ENCODE assay signal across 1 cellular context in the genomic region with DNA sequence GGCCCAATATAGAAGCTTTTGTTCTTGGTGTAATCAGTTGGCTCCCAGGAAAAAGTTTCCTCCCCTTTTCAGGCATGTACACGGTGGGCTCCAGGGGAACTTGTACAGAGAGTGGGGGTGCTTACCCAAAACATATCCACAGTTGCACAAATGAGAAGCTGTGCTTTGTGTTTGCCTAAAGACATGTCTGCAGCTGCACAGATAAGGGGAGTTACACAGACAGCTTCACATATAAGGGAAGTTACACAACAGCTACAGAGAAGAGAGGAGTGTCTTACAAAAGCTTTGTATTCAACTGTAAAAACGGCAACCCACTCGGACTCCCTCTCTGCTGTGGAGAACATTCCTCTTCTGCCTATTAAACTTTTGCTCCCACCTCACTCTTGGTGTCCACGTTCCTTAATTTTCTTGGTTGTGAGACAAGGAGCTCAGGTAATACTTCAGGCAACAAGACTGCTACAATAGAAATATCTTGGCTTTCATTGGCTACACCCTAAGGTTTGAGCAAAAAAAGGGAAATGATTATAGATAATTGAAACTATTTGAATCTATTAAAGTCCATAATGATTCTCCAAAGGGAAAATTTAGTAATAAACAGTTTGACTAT.
TF ChIP-seq lines count a peak whose summit lies in the region.

No MANE protein-coding gene starts in this region.

TF ChIP-seq in HepG2, 621 proteins besides CTCF, POLR2A, EP300 and RAD21 (continued from another document and continues in another):
- TF ChIP-seq TAF1 (CRISPR knock-in tag; IDR thresholded peaks at IDR 0.05) (no peak), FOSL2 (CRISPR knock-in tag; IDR thresholded peaks at IDR 0.05) (peak; percentile 28), POGZ (CRISPR knock-in tag; IDR thresholded peaks at IDR 0.05) (no peak), ZNF44 (CRISPR knock-in tag; IDR thresholded peaks at IDR 0.05) (no peak), CENPT (CRISPR knock-in tag; IDR thresholded peaks at IDR 0.05; ENCODE audit: low read depth) (no peak), KLF12 (CRISPR knock-in tag; IDR thresholded peaks at IDR 0.05; ENCODE audit: borderline replicate concordance) (no peak), ZNF205 (CRISPR knock-in tag; IDR thresholded peaks at IDR 0.05) (0 out of 2 replicates have a peak, but pooled peaks have one; percentile 28), NFYB (CRISPR knock-in tag; IDR thresholded peaks at IDR 0.05) (no peak), ZNF343 (CRISPR knock-in tag; IDR thresholded peaks at IDR 0.05) (no peak), SRF (IDR thresholded peaks at IDR 0.05; ENCODE audit: low read depth, low read length) (0 out of 2 replicates have a peak, but pooled peaks have one; percentile 52), ZNF274 (CRISPR knock-in tag; IDR thresholded peaks at IDR 0.05) (no peak), CHCHD3 (CRISPR knock-in tag; IDR thresholded peaks at IDR 0.05) (no peak), FOXA1 (IDR thresholded peaks at IDR 0.05) (no peak), FOXA1 (CRISPR knock-in tag; IDR thresholded peaks at IDR 0.05) (0 out of 2 replicates have a peak, but pooled peaks have one; percentile 40), NFYC (CRISPR knock-in tag; IDR thresholded peaks at IDR 0.05) (no peak), PHB2 (IDR thresholded peaks at IDR 0.05; ENCODE audit: partially characterized antibody) (no peak), ZNF225 (CRISPR knock-in tag; IDR thresholded peaks at IDR 0.05) (no peak), ZNF367 (CRISPR knock-in tag; IDR thresholded peaks at IDR 0.05; ENCODE audit: borderline replicate concordance) (no peak), SOX13 (IDR thresholded peaks at IDR 0.05) (no peak), SOX13 (CRISPR knock-in tag; conservative IDR thresholded peaks at IDR 0.05 in 1 of 2, IDR thresholded peaks at IDR 0.05 in 1 of 2) (peak in 1 of 2 experiments; percentile 53; a peak in 1 of 4 replicates)
- TF ChIP-seq, protein P1, sequence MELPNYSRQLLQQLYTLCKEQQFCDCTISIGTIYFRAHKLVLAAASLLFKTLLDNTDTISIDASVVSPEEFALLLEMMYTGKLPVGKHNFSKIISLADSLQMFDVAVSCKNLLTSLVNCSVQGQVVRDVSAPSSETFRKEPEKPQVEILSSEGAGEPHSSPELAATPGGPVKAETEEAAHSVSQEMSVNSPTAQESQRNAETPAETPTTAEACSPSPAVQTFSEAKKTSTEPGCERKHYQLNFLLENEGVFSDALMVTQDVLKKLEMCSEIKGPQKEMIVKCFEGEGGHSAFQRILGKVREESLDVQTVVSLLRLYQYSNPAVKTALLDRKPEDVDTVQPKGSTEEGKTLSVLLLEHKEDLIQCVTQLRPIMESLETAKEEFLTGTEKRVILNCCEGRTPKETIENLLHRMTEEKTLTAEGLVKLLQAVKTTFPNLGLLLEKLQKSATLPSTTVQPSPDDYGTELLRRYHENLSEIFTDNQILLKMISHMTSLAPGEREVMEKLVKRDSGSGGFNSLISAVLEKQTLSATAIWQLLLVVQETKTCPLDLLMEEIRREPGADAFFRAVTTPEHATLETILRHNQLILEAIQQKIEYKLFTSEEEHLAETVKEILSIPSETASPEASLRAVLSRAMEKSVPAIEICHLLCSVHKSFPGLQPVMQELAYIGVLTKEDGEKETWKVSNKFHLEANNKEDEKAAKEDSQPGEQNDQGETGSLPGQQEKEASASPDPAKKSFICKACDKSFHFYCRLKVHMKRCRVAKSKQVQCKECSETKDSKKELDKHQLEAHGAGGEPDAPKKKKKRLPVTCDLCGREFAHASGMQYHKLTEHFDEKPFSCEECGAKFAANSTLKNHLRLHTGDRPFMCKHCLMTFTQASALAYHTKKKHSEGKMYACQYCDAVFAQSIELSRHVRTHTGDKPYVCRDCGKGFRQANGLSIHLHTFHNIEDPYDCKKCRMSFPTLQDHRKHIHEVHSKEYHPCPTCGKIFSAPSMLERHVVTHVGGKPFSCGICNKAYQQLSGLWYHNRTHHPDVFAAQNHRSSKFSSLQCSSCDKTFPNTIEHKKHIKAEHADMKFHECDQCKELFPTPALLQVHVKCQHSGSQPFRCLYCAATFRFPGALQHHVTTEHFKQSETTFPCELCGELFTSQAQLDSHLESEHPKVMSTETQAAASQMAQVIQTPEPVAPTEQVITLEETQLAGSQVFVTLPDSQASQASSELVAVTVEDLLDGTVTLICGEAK (IDR thresholded peaks at IDR 0.05): no peak
- TF ChIP-seq, protein P1 (CRISPR knock-in tag; IDR thresholded peaks at IDR 0.05): no peak
- TF ChIP-seq, protein P2, sequence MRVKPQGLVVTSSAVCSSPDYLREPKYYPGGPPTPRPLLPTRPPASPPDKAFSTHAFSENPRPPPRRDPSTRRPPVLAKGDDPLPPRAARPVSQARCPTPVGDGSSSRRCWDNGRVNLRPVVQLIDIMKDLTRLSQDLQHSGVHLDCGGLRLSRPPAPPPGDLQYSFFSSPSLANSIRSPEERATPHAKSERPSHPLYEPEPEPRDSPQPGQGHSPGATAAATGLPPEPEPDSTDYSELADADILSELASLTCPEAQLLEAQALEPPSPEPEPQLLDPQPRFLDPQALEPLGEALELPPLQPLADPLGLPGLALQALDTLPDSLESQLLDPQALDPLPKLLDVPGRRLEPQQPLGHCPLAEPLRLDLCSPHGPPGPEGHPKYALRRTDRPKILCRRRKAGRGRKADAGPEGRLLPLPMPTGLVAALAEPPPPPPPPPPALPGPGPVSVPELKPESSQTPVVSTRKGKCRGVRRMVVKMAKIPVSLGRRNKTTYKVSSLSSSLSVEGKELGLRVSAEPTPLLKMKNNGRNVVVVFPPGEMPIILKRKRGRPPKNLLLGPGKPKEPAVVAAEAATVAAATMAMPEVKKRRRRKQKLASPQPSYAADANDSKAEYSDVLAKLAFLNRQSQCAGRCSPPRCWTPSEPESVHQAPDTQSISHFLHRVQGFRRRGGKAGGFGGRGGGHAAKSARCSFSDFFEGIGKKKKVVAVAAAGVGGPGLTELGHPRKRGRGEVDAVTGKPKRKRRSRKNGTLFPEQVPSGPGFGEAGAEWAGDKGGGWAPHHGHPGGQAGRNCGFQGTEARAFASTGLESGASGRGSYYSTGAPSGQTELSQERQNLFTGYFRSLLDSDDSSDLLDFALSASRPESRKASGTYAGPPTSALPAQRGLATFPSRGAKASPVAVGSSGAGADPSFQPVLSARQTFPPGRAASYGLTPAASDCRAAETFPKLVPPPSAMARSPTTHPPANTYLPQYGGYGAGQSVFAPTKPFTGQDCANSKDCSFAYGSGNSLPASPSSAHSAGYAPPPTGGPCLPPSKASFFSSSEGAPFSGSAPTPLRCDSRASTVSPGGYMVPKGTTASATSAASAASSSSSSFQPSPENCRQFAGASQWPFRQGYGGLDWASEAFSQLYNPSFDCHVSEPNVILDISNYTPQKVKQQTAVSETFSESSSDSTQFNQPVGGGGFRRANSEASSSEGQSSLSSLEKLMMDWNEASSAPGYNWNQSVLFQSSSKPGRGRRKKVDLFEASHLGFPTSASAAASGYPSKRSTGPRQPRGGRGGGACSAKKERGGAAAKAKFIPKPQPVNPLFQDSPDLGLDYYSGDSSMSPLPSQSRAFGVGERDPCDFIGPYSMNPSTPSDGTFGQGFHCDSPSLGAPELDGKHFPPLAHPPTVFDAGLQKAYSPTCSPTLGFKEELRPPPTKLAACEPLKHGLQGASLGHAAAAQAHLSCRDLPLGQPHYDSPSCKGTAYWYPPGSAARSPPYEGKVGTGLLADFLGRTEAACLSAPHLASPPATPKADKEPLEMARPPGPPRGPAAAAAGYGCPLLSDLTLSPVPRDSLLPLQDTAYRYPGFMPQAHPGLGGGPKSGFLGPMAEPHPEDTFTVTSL (CRISPR knock-in tag; IDR thresholded peaks at IDR 0.05; ENCODE audit: borderline replicate concordance): peak; percentile 36; the same call in 1 of the 2 replicates
- TF ChIP-seq, protein P3, sequence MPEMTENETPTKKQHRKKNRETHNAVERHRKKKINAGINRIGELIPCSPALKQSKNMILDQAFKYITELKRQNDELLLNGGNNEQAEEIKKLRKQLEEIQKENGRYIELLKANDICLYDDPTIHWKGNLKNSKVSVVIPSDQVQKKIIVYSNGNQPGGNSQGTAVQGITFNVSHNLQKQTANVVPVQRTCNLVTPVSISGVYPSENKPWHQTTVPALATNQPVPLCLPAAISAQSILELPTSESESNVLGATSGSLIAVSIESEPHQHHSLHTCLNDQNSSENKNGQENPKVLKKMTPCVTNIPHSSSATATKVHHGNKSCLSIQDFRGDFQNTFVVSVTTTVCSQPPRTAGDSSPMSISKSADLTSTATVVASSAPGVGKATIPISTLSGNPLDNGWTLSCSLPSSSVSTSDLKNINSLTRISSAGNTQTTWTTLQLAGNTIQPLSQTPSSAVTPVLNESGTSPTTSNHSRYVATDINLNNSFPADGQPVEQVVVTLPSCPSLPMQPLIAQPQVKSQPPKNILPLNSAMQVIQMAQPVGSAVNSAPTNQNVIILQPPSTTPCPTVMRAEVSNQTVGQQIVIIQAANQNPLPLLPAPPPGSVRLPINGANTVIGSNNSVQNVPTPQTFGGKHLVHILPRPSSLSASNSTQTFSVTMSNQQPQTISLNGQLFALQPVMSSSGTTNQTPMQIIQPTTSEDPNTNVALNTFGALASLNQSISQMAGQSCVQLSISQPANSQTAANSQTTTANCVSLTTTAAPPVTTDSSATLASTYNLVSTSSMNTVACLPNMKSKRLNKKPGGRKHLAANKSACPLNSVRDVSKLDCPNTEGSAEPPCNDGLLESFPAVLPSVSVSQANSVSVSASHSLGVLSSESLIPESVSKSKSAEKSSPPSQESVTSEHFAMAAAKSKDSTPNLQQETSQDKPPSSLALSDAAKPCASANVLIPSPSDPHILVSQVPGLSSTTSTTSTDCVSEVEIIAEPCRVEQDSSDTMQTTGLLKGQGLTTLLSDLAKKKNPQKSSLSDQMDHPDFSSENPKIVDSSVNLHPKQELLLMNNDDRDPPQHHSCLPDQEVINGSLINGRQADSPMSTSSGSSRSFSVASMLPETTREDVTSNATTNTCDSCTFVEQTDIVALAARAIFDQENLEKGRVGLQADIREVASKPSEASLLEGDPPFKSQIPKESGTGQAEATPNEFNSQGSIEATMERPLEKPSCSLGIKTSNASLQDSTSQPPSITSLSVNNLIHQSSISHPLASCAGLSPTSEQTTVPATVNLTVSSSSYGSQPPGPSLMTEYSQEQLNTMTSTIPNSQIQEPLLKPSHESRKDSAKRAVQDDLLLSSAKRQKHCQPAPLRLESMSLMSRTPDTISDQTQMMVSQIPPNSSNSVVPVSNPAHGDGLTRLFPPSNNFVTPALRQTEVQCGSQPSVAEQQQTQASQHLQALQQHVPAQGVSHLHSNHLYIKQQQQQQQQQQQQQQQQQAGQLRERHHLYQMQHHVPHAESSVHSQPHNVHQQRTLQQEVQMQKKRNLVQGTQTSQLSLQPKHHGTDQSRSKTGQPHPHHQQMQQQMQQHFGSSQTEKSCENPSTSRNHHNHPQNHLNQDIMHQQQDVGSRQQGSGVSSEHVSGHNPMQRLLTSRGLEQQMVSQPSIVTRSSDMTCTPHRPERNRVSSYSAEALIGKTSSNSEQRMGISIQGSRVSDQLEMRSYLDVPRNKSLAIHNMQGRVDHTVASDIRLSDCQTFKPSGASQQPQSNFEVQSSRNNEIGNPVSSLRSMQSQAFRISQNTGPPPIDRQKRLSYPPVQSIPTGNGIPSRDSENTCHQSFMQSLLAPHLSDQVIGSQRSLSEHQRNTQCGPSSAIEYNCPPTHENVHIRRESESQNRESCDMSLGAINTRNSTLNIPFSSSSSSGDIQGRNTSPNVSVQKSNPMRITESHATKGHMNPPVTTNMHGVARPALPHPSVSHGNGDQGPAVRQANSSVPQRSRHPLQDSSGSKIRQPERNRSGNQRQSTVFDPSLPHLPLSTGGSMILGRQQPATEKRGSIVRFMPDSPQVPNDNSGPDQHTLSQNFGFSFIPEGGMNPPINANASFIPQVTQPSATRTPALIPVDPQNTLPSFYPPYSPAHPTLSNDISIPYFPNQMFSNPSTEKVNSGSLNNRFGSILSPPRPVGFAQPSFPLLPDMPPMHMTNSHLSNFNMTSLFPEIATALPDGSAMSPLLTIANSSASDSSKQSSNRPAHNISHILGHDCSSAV (CRISPR knock-in tag; IDR thresholded peaks at IDR 0.05; ENCODE audit: borderline replicate concordance): no peak
- TF ChIP-seq, protein P4, sequence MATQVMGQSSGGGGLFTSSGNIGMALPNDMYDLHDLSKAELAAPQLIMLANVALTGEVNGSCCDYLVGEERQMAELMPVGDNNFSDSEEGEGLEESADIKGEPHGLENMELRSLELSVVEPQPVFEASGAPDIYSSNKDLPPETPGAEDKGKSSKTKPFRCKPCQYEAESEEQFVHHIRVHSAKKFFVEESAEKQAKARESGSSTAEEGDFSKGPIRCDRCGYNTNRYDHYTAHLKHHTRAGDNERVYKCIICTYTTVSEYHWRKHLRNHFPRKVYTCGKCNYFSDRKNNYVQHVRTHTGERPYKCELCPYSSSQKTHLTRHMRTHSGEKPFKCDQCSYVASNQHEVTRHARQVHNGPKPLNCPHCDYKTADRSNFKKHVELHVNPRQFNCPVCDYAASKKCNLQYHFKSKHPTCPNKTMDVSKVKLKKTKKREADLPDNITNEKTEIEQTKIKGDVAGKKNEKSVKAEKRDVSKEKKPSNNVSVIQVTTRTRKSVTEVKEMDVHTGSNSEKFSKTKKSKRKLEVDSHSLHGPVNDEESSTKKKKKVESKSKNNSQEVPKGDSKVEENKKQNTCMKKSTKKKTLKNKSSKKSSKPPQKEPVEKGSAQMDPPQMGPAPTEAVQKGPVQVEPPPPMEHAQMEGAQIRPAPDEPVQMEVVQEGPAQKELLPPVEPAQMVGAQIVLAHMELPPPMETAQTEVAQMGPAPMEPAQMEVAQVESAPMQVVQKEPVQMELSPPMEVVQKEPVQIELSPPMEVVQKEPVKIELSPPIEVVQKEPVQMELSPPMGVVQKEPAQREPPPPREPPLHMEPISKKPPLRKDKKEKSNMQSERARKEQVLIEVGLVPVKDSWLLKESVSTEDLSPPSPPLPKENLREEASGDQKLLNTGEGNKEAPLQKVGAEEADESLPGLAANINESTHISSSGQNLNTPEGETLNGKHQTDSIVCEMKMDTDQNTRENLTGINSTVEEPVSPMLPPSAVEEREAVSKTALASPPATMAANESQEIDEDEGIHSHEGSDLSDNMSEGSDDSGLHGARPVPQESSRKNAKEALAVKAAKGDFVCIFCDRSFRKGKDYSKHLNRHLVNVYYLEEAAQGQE (IDR thresholded peaks at IDR 0.05; ENCODE audit: borderline replicate concordance in 1 of 2, low read depth in 1 of 2, low read length in 2 of 2): no peak
